ENCODE assay signal across 1 cellular context in the genomic region with DNA sequence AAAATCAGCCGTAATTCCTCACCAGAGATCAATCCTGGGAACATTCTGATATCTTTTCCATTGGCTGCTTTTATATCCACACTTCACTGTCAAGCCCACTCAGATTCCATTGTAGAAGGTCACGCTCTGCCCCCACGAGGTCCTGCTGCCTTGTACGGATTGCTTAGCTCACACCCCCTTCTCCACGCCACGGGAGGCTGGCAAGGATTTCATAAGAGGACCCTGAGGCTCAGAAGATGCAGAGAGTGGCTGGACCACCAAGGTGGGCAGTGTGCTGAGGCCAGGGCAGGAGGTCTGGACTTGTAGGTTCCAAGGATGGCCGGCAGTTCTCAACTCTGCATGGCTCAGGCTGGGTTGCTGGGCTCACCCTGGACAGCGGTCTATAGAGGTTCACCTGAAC.
TF ChIP-seq lines count a peak whose summit lies in the region.

No MANE protein-coding gene starts in this region.

TF ChIP-seq in H1, 55 proteins besides CTCF, POLR2A, EP300 and RAD21:
- no peak for TF ChIP-seq SP4 (IDR thresholded peaks at IDR 0.05; ENCODE audit: low read length)
- TF ChIP-seq RFX5 (IDR thresholded peaks at IDR 0.05; ENCODE audit: borderline replicate concordance, low read depth, low read length): no peak
- no peak for TF ChIP-seq EZH2 (IDR thresholded peaks at IDR 0.05; ENCODE audit: low read depth, low read length, severe bottlenecking)
- TF ChIP-seq RNF2 (IDR thresholded peaks at IDR 0.05; ENCODE audit: borderline replicate concordance, low read depth, low read length, missing control alignments, poor library complexity, severe bottlenecking): no peak
- no peak for TF ChIP-seq BCL11A (IDR thresholded peaks at IDR 0.05; ENCODE audit: low read depth in 2 of 2, low read length in 2 of 2)
- TF ChIP-seq CTBP2 (IDR thresholded peaks at IDR 0.05; ENCODE audit: borderline replicate concordance, insufficient read depth, insufficient read length, low read length): no peak
- no peak for TF ChIP-seq SP1 (IDR thresholded peaks at IDR 0.05; ENCODE audit: low read depth, low read length)
- TF ChIP-seq ZNF274 (IDR thresholded peaks at IDR 0.05; ENCODE audit: borderline replicate concordance, extremely low read depth, low read length): no peak
- no peak for TF ChIP-seq KDM5A (IDR thresholded peaks at IDR 0.05; ENCODE audit: low read length)
- TF ChIP-seq JUND (IDR thresholded peaks at IDR 0.05; ENCODE audit: low read length): no peak
- TF ChIP-seq FOSL1 (IDR thresholded peaks at IDR 0.05; ENCODE audit: insufficient read depth, low read depth, low read length): no peak
- TF ChIP-seq GABPA (IDR thresholded peaks at IDR 0.05; ENCODE audit: borderline replicate concordance, insufficient read depth, low read length): no peak
- TF ChIP-seq SUZ12 (IDR thresholded peaks at IDR 0.05; ENCODE audit: low read length): no peak
- no peak for TF ChIP-seq CBX5 (IDR thresholded peaks at IDR 0.05; ENCODE audit: low read depth, low read length)
- TF ChIP-seq GTF2F1 (IDR thresholded peaks at IDR 0.05; ENCODE audit: borderline replicate concordance, low read depth, low read length): no peak
- TF ChIP-seq, protein P1, sequence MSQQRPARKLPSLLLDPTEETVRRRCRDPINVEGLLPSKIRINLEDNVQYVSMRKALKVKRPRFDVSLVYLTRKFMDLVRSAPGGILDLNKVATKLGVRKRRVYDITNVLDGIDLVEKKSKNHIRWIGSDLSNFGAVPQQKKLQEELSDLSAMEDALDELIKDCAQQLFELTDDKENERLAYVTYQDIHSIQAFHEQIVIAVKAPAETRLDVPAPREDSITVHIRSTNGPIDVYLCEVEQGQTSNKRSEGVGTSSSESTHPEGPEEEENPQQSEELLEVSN (IDR thresholded peaks at IDR 0.05): no peak
- no peak for TF ChIP-seq PHF8 (conservative IDR thresholded peaks at IDR 0.05; ENCODE audit: low read depth, low read length)
- no peak for TF ChIP-seq BACH1 (IDR thresholded peaks at IDR 0.05; ENCODE audit: low read length)
- TF ChIP-seq YY1 (IDR thresholded peaks at IDR 0.05; ENCODE audit: low read depth, low read length): no peak
